17 cellular contexts compared by ENCODE assay signal in the genomic region with DNA sequence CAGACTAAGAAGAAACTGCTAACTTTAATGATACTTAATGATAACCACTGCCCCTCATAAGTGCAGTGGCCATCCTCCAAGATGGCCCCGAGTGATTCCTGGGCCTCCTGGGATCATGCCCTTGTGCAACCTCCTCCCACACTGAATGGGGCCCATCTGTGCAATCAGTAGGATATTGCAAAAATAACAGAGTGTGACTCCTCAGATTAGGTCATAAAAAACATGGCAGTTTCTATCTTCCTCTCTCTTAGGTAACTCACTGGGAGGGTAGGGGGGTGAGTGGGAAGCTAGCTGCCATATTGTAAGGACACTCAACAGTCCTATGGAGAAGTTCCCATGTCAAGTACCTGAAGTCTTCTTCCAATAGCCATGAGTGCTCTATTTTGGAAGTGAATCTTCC.
DNase-seq lines count a peak whose midpoint lies in the region; ATAC-seq, FAIRE-seq and TF ChIP-seq lines count a peak whose summit lies in the region.
"Had no signal": no experiment of that assay in that cellular context is flagged by ENCODE, and none has a peak within 500 bp of the region (broad histone marks: within the 10 kb centered on the region; RNA-seq: fewer than 3 reads in every experiment).

No MANE protein-coding gene starts in this region.

- intact Hi-C loops in GM12878 (cut with micrococcal nuclease; ENCODE audit: unreplicated experiment), result loop anchor here (10.0 kb wide), 1 partner anchor 800 kb away; no protein-coding TSS in a partner anchor

- DNase-seq in SKM-1 treated with dmso at 0.1 percent for 144 hours (lab: John Stamatoyannopoulos, UW; ENCODE audit: unreplicated experiment) (peak; percentile 62), SKM-1 (lab: John Stamatoyannopoulos, UW; ENCODE audit: unreplicated experiment) (no peak), NOMO-1 (lab: John Stamatoyannopoulos, UW; ENCODE audit: unreplicated experiment in 2 of 2) (peak; percentile 17 to 32), GM12878 (ENCODE audit: low read depth, low spot score) (no peak), NCI-H526 (lab: John Stamatoyannopoulos, UW) (no peak), NCI-H1092 (lab: John Stamatoyannopoulos, UW) (no peak)
- no peak for DNase-seq in natural killer cell treated with Interleukin-12 subunit alpha and Interleukin-12 subunit beta and Interleukin-15 and Interleukin-18, amount 100 ng/mL, for 72 hours (ENCODE audit: low spot score)
- DNase-seq: Calu3; CD8-positive, alpha-beta T cell; NCI-H1694 treated with DMSO at 0.1 percent for 48 hours; NCI-H526 treated with DMSO at 0.1 percent for 48 hours; SHP77 treated with DMSO at 0.1 percent for 48 hours; T-helper 17 cell had no signal

- H3K9ac ChIP-seq in GM12878 (ENCODE audit: control insufficient read depth, insufficient read depth, low read length), result no peak overlapping the region
- H3K9ac ChIP-seq: BLaER1 had no signal

- no peak for TF ChIP-seq EP300 in GM12878 (IDR thresholded peaks at IDR 0.05; ENCODE audit: borderline replicate concordance in 1 of 2, control insufficient read depth in 1 of 2, low read depth in 2 of 2, low read length in 2 of 2)

- SMC1A ChIA-PET in GM12878 (lab: Charles Lee; ENCODE audit: uncharacterized antibody, unreplicated experiment), result interaction anchor here (1.2 kb wide), 1 partner anchor 146 kb away, joined by 3 read pairs; no protein-coding TSS in a partner anchor

- no peaks in the 10 kb centered on the region for H3K36me3 ChIP-seq in GM12878 (ENCODE audit: control insufficient read depth in 2 of 2, insufficient read depth in 2 of 2, low read length in 1 of 2)
- H3K36me3 ChIP-seq: BLaER1, HAP-1 had no signal

- H4K20me1 ChIP-seq in GM12878 (ENCODE audit: control insufficient read depth, insufficient read depth), result no peaks in the 10 kb centered on the region
- H4K20me1 ChIP-seq: BLaER1 had no signal

- H3K4me3 ChIP-seq in GM12878, result no peak overlapping the region
- H3K4me3 ChIP-seq: BLaER1, HAP-1 had no signal

- H3K4me3 Mint-ChIP-seq in natural killer cell treated with Interleukin-12 subunit alpha and Interleukin-12 subunit beta and Interleukin-15 and Interleukin-18, amount 100 ng/mL, for 72 hours, result no peak overlapping the region
- H3K4me3 Mint-ChIP-seq: CD8-positive, alpha-beta T cell; T-helper 17 cell had no signal

- no peak overlapping the region for H3K27ac ChIP-seq in GM12878 (ENCODE audit: control insufficient read depth, insufficient read depth)
- H3K27ac ChIP-seq: BLaER1 had no signal

- H3K9me3 ChIP-seq in GM12878 (replicated peaks; ENCODE audit: control insufficient read depth, insufficient read depth, low read length), result no peaks in the 10 kb centered on the region
- H3K9me3 ChIP-seq: BLaER1, HAP-1 had no signal

- TF ChIP-seq POLR2A in GM12878 (IDR thresholded peaks at IDR 0.05; ENCODE audit: low read depth, low read length), result no peak

- POLR2A ChIA-PET in GM12878 (lab: Charles Lee), result no interaction called here

- no peak for FAIRE-seq in GM12878 (lab: Jason Lieb, UNC)
- FAIRE-seq: A204.1 had no signal

- RAD21 ChIA-PET in GM12878 (lab: Charles Lee; ENCODE audit: unreplicated experiment), result no interaction called here

- H3K9me3 Mint-ChIP-seq in natural killer cell treated with Interleukin-12 subunit alpha and Interleukin-12 subunit beta and Interleukin-15 and Interleukin-18, amount 100 ng/mL, for 72 hours, result no peaks in the 10 kb centered on the region
- H3K9me3 Mint-ChIP-seq: CD8-positive, alpha-beta T cell had no signal

- H3K27me3 Mint-ChIP-seq in natural killer cell treated with Interleukin-12 subunit alpha and Interleukin-12 subunit beta and Interleukin-15 and Interleukin-18, amount 100 ng/mL, for 72 hours, result peaks cover 5 to 10% of the 10 kb centered on the region in 2 donors

- no peak for TF ChIP-seq CTCF in GM12878 (IDR thresholded peaks at IDR 0.05 in 2 of 3, conservative IDR thresholded peaks at IDR 0.05 in 1 of 3; ENCODE audit: control insufficient read depth in 2 of 3, extremely low read depth in 1 of 3, insufficient read depth in 1 of 3, low read depth in 3 of 3, low read length in 3 of 3)

- H3K4me1 Mint-ChIP-seq in natural killer cell treated with Interleukin-12 subunit alpha and Interleukin-12 subunit beta and Interleukin-15 and Interleukin-18, amount 100 ng/mL, for 72 hours (ENCODE audit: low read depth in 2 of 2), result peaks cover 0 to 1% of the 10 kb centered on the region in 2 donors

- ATAC-seq in GM12878 (no peak), GM21390 (IDR thresholded peaks at IDR 0.05; ENCODE audit: unreplicated experiment) (no peak)
- ATAC-seq in natural killer cell treated with Interleukin-12 subunit alpha and Interleukin-12 subunit beta and Interleukin-15 and Interleukin-18, amount 100 ng/mL, for 72 hours, result no peak
- ATAC-seq: CD8-positive, alpha-beta T cell; T-helper 17 cell had no signal

- H3K27me3 ChIP-seq in GM12878 (replicated peaks in 1 of 2; ENCODE audit: control insufficient read depth in 2 of 2, insufficient read depth in 2 of 2, low read length in 1 of 2), result no peaks in the 10 kb centered on the region
- H3K27me3 ChIP-seq: BLaER1 had no signal

- H2AFZ ChIP-seq in GM12878 (ENCODE audit: control insufficient read depth, low read depth, low read length), result no peak overlapping the region

- TF ChIP-seq RAD21 in GM12878 (IDR thresholded peaks at IDR 0.05; ENCODE audit: insufficient read depth, low read depth, low read length), result no peak

- BruUV-seq in GM12878 (replicated peaks; lab: Mats Ljungman, UMichigan), result no TSS peak

- H3K4me1 ChIP-seq in GM12878 (ENCODE audit: control insufficient read depth, insufficient read depth, low read length), result peaks cover 14% of the 10 kb centered on the region
- H3K4me1 ChIP-seq: HAP-1 had no signal

- 92% methylated on average over 1 of the region's 1 CpG for WGBS in GM12878 (ENCODE audit: insufficient coverage, insufficient replicate concordance, low lambda C conversion rate, missing lambda C conversion rate)

- H3K79me2 ChIP-seq in GM12878 (ENCODE audit: control insufficient read depth, insufficient read depth, low read length), result no peaks in the 10 kb centered on the region

- in situ Hi-C loops in GM12878 (cut with MboI), result no loop called here

- H3K4me2 ChIP-seq in GM12878 (ENCODE audit: control insufficient read depth, insufficient read depth), result no peak overlapping the region
- H3K4me2 ChIP-seq: BLaER1 had no signal

- no peaks in the 10 kb centered on the region for H3K36me3 Mint-ChIP-seq in natural killer cell treated with Interleukin-12 subunit alpha and Interleukin-12 subunit beta and Interleukin-15 and Interleukin-18, amount 100 ng/mL, for 72 hours
- H3K36me3 Mint-ChIP-seq: CD8-positive, alpha-beta T cell had no signal

- no peak overlapping the region for H3K27ac Mint-ChIP-seq in natural killer cell treated with Interleukin-12 subunit alpha and Interleukin-12 subunit beta and Interleukin-15 and Interleukin-18, amount 100 ng/mL, for 72 hours
- H3K27ac Mint-ChIP-seq: CD8-positive, alpha-beta T cell; T-helper 17 cell had no signal

- CTCF ChIA-PET in GM12878 (lab: Yijun Ruan, JAX), result interaction anchor here (1.4 to 2.7 kb wide), 2 partner anchors 8 to 10 kb away, joined by 4 to 13 read pairs; no protein-coding TSS in a partner anchor

TF ChIP-seq in GM12878, 131 proteins besides CTCF, POLR2A, EP300 and RAD21:
- TF ChIP-seq RUNX3 (IDR thresholded peaks at IDR 0.05; ENCODE audit: low read length) (no peak), NFYA (IDR thresholded peaks at IDR 0.05; ENCODE audit: borderline replicate concordance, low read depth, low read length) (no peak), YY1 (IDR thresholded peaks at IDR 0.05; ENCODE audit: low read depth, low read length) (0 out of 2 replicates have a peak, but pooled peaks have one; percentile 15), GATAD2B (conservative IDR thresholded peaks at IDR 0.05; ENCODE audit: low read depth) (no peak), CHD2 (IDR thresholded peaks at IDR 0.05; ENCODE audit: borderline replicate concordance, low read depth, low read length) (no peak), TCF12 (IDR thresholded peaks at IDR 0.05; ENCODE audit: low read depth, low read length) (no peak), NFXL1 (IDR thresholded peaks at IDR 0.05; ENCODE audit: borderline replicate concordance) (no peak)
TF ChIP-seq in GM12878: peak in this region for 1.

Comparison
In these comparisons a context has a peak if more than half of its experiments do, and no peak if none do; other contexts are left out.
1. DNase-seq: peak in SKM-1 treated with dmso at 0.1 percent for 144 hours (single experiment) and NOMO-1 (2 of 2); none in SKM-1 (single experiment), GM12878 (single experiment), NCI-H526 (0 of 2), natural killer cell treated with Interleukin-12 subunit alpha and Interleukin-12 subunit beta and Interleukin-15 and Interleukin-18, amount 100 ng/mL, for 72 hours (single experiment) and NCI-H1092 (single experiment).